In the genomic region with DNA sequence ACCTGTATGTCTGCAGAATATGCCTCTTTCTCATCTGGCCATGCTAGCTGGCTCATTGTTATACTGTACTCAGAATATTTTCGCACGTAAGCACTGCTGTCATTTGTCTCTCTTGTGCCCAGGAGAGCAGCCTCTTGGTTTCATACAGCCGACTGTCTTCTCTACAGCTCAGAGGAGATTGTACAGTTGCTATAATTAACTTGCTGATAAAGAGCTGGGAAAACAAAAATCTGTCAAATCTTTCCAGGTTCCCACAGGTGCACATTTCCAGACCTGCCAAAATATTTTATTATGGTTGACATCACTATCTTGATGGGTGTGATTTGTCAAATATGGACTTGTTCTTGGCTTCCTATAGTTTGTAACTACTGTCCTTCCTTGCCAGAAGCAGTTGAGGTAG, we compare ENCODE assay signal across 22 cellular contexts.
DNase-seq lines count a peak whose midpoint lies in the region; TF ChIP-seq lines count a peak whose summit lies in the region.
"Had no signal": no experiment of that assay in that cellular context is flagged by ENCODE, and none has a peak within 500 bp of the region (broad histone marks: within the 10 kb centered on the region; RNA-seq: fewer than 3 reads in every experiment).

No MANE protein-coding gene starts in this region.

- H3K27me3 Mint-ChIP-seq in T-helper 2 cell treated with Interferon-gamma antibody and Interleukin-4, amounts not matched to agents 5 μg/mL and 100 μg/mL, for 36 hours (ENCODE audit: low read depth) = no peaks in the 10 kb centered on the region
- H3K27me3 Mint-ChIP-seq: CD4-positive, alpha-beta T cell had no signal

- H3K4me3 Mint-ChIP-seq in T-helper 2 cell treated with Interferon-gamma antibody and Interleukin-4, amounts not matched to agents 5 μg/mL and 100 μg/mL, for 36 hours = no peak overlapping the region
- H3K4me3 Mint-ChIP-seq: CD4-positive, alpha-beta T cell had no signal

- H3K27ac Mint-ChIP-seq in T-helper 2 cell treated with Interferon-gamma antibody and Interleukin-4, amounts not matched to agents 5 μg/mL and 100 μg/mL, for 36 hours = no peak overlapping the region
- H3K27ac Mint-ChIP-seq: CD4-positive, alpha-beta T cell had no signal

- 65 to 66% methylated on average over 3 of the region's 3 CpGs for WGBS in ectodermal cell, 2 experiments
- WGBS in testis, 2 donors = 53 to 69% methylated on average over 3 of the region's 3 CpGs

- H3K4me3 ChIP-seq in cardiac muscle cell (no peak overlapping the region), ectodermal cell (ENCODE audit: insufficient read depth, low read depth, low read length) (no peak overlapping the region), testis (no peak overlapping the region)
- H3K4me3 ChIP-seq: A549; BLaER1 treated with 17β-estradiol and CSF1 and Interleukin-3, amounts not matched to agents 10 nM and 100 nM; SK-N-MC had no signal

- no peaks in the 10 kb centered on the region for H3K36me3 ChIP-seq in cardiac muscle cell
- H3K36me3 ChIP-seq in ectodermal cell (ENCODE audit: control insufficient read depth, insufficient read depth, low read length) = peaks cover 4% of the 10 kb centered on the region
- H3K36me3 ChIP-seq in testis (ENCODE audit: low read depth, missing control alignments) = no peaks in the 10 kb centered on the region

- H3K4me1 ChIP-seq in cardiac muscle cell (ENCODE audit: low read depth) = peaks cover 31% of the 10 kb centered on the region
- peaks cover 6% of the 10 kb centered on the region for H3K4me1 ChIP-seq in ectodermal cell (ENCODE audit: control insufficient read depth, insufficient read depth, low read length)
- peaks cover 3% of the 10 kb centered on the region for H3K4me1 ChIP-seq in testis

- intact Hi-C loops in cardiac septum (cut with DNase I) (no loop called here), testis (cut with DNase I; ENCODE audit: low total_unique reads) (no loop called here)

- TF ChIP-seq CTCF in cardiac muscle cell (IDR thresholded peaks at IDR 0.05; ENCODE audit: low read depth, low read length) (no peak), testis (IDR thresholded peaks at IDR 0.05) (no peak)

- H3K4me1 Mint-ChIP-seq in T-helper 2 cell treated with Interferon-gamma antibody and Interleukin-4, amounts not matched to agents 5 μg/mL and 100 μg/mL, for 36 hours (ENCODE audit: low read depth) = peaks cover 2% of the 10 kb centered on the region

- H3K27me3 ChIP-seq in cardiac muscle cell = no peaks in the 10 kb centered on the region
- no peaks in the 10 kb centered on the region for H3K27me3 ChIP-seq in ectodermal cell (ENCODE audit: control insufficient read depth, insufficient read depth, low read length, poor library complexity, severe bottlenecking)
- no peaks in the 10 kb centered on the region for H3K27me3 ChIP-seq in testis
- H3K27me3 ChIP-seq: BLaER1 treated with 17β-estradiol and CSF1 and Interleukin-3, amounts not matched to agents 10 nM and 100 nM had no signal

- H3K27ac ChIP-seq in cardiac muscle cell (peak overlapping the region; percentile 89), ectodermal cell (ENCODE audit: insufficient read depth, low read depth, low read length, poor library complexity, severe bottlenecking) (peak overlapping the region; percentile 22), testis (peak overlapping the region; percentile 11 to 26)
- H3K27ac ChIP-seq: A549; BLaER1 treated with 17β-estradiol and CSF1 and Interleukin-3, amounts not matched to agents 10 nM and 100 nM; HL-60; RWPE1; SK-N-MC had no signal

- peak in 1 of 2 donors; percentile 54 for DNase-seq in cardiac muscle cell (ENCODE audit: low read depth in 1 of 2, low spot score in 1 of 2)
- no peak for DNase-seq in cardiac septum (ENCODE audit: low spot score)
- peak; percentile 32 for DNase-seq in NCI-H69 (lab: John Stamatoyannopoulos, UW)
- DNase-seq in testis = no peak
- no peak for DNase-seq in kidney tubule cell (ENCODE audit: low spot score)
- no peak for DNase-seq in T-helper 2 cell treated with Interferon-gamma antibody and Interleukin-4, amounts not matched to agents 5 μg/mL and 100 μg/mL, for 36 hours (ENCODE audit: low spot score)
- DNase-seq: AML-193; CD4-positive, alpha-beta T cell; Karpas-422; MV-4-11; NCI-H1105; NCI-H1436 treated with DMSO at 0.1 percent for 48 hours; NCI-H187 treated with DMSO at 0.1 percent for 48 hours; NCI-H2107; NCI-H526; SHP77 treated with DMSO at 0.1 percent for 48 hours had no signal

- H3K9me3 Mint-ChIP-seq in T-helper 2 cell treated with Interferon-gamma antibody and Interleukin-4, amounts not matched to agents 5 μg/mL and 100 μg/mL, for 36 hours = no peaks in the 10 kb centered on the region
- H3K9me3 Mint-ChIP-seq: CD4-positive, alpha-beta T cell had no signal

- H3K9me3 ChIP-seq in cardiac muscle cell (ENCODE audit: low read depth) = no peaks in the 10 kb centered on the region
- H3K9me3 ChIP-seq in ectodermal cell (ENCODE audit: control insufficient read depth, low read length) = peaks cover 3% of the 10 kb centered on the region
- no peaks in the 10 kb centered on the region for H3K9me3 ChIP-seq in testis
- H3K9me3 ChIP-seq: A549 had no signal

- no peak for TF ChIP-seq POLR2A in testis (IDR thresholded peaks at IDR 0.05)

- peaks cover 5% of the 10 kb centered on the region for H3K36me3 Mint-ChIP-seq in T-helper 2 cell treated with Interferon-gamma antibody and Interleukin-4, amounts not matched to agents 5 μg/mL and 100 μg/mL, for 36 hours (ENCODE audit: low read depth)

Comparison
In these comparisons a context has a peak if more than half of its experiments do, and no peak if none do; other contexts are left out.
1. H3K27ac ChIP-seq: peak in every context shown above with its lines; median percentile 89 in cardiac muscle cell; 22 in ectodermal cell; 18 in testis.